ENCODE assay signal across 8 cellular contexts in genomic region chr9:21591221-21592062, GRCh38.
DNase-seq lines count a peak whose midpoint lies in the region; TF ChIP-seq lines count a peak whose summit lies in the region.

No MANE protein-coding gene starts in this region.

- H2AK5ac ChIP-seq in H9 (ENCODE audit: insufficient read length, low read length) = no peak overlapping the region

- no peak overlapping the region for H3K14ac ChIP-seq in H9 (ENCODE audit: insufficient read depth, low read length)

- H2BK5ac ChIP-seq in H9 (ENCODE audit: insufficient read length, low read length) = no peak overlapping the region

- H3K27me3 Mint-ChIP-seq in H9 (ENCODE audit: low read depth) = no peaks in the 10 kb centered on the region

- peaks cover 22 to 24% of the 10 kb centered on the region in 2 experiments for H3K4me1 Mint-ChIP-seq in H9

- intact Hi-C loops in ascending aorta (cut with DNase I) = no loop called here

- H2BK120ac ChIP-seq in H9 (ENCODE audit: low read depth, low read length, poor library complexity, severe bottlenecking) = no peak overlapping the region

- no peak overlapping the region for H2BK20ac ChIP-seq in H9 (ENCODE audit: low read depth, low read length, poor library complexity, severe bottlenecking)

- H3K56ac ChIP-seq in H9 (ENCODE audit: insufficient read length, low read depth, low read length) = no peak overlapping the region

- H3K23me2 ChIP-seq in H9 (ENCODE audit: insufficient read length, low read depth, low read length, poor library complexity, severe bottlenecking) = no peaks in the 10 kb centered on the region

- no peak overlapping the region for H2BK12ac ChIP-seq in H9 (ENCODE audit: insufficient read length, low read depth, low read length)

- H3T11ph ChIP-seq in H9 (ENCODE audit: low read length) = no peak overlapping the region

- no peak overlapping the region for H3K18ac ChIP-seq in H9 (ENCODE audit: insufficient read length, low read depth, low read length)

- H4K5ac ChIP-seq in H9 (ENCODE audit: insufficient read length, low read depth, low read length) = no peak overlapping the region

- H3K4me2 ChIP-seq in H9 (ENCODE audit: insufficient read depth, insufficient read length, low read length) = no peak overlapping the region

- H3K4me1 ChIP-seq in H9 (ENCODE audit: insufficient read depth, low read length) (peaks cover 6% of the 10 kb centered on the region; the same call in 1 of the 2 replicates), ascending aorta (no peaks in the 10 kb centered on the region)

- peak overlapping the region in 1 of 3 experiments; percentile 62; a peak in 3 of 7 replicates for H3K27ac Mint-ChIP-seq in H9

- H2BK15ac ChIP-seq in H9 (ENCODE audit: low read depth, low read length) = no peak overlapping the region

- no peaks in the 10 kb centered on the region for H4K20me1 ChIP-seq in H9 (ENCODE audit: control insufficient read depth, insufficient read depth, insufficient read length)

- TF ChIP-seq CTCF in AG09309 (IDR thresholded peaks at IDR 0.05; ENCODE audit: control insufficient read depth, insufficient read depth, low read depth, low read length, missing control alignments) (no peak), H9 (conservative IDR thresholded peaks at IDR 0.05) (no peak), ascending aorta (IDR thresholded peaks at IDR 0.05) (no peak)

- no peaks in the 10 kb centered on the region for H3K36me3 ChIP-seq in ascending aorta

- H3K9me3 Mint-ChIP-seq in H9 = no peaks in the 10 kb centered on the region

- H3K4me3 Mint-ChIP-seq in H9 = no peak overlapping the region

- H3K27me3 ChIP-seq in H9 (ENCODE audit: insufficient read depth, low read length) (no peaks in the 10 kb centered on the region), ascending aorta (no peaks in the 10 kb centered on the region)

- H3K36me3 Mint-ChIP-seq in H9 (ENCODE audit: insufficient read depth in 1 of 3, low read depth in 3 of 3) = no peaks in the 10 kb centered on the region

- H3K79me2 ChIP-seq in H9 (ENCODE audit: insufficient read depth, low read length) = no peaks in the 10 kb centered on the region

- H4K91ac ChIP-seq in H9 (ENCODE audit: insufficient read length, low read depth, low read length) = no peak overlapping the region

- no peak overlapping the region for H4K8ac ChIP-seq in H9 (replicated peaks; ENCODE audit: insufficient read length, low read depth, low read length)

- no peaks in the 10 kb centered on the region for H3K79me1 ChIP-seq in H9 (ENCODE audit: insufficient read depth, low read depth, low read length, poor library complexity, severe bottlenecking)

- no peak overlapping the region for H3K4ac ChIP-seq in H9 (ENCODE audit: low read depth, low read length)

- H3K27ac ChIP-seq in H9 (ENCODE audit: insufficient read length, low read depth, low read length) = no peak overlapping the region
- H3K27ac ChIP-seq in ascending aorta = no peak overlapping the region

- H3K4me3 ChIP-seq in AG09309 (ENCODE audit: control insufficient read depth, low read depth, low read length) (peak overlapping the region; percentile 12), ascending aorta (no peak overlapping the region)

- H3K9ac ChIP-seq in H9 (ENCODE audit: extremely low read depth, insufficient read length, low read length) = no peak overlapping the region

- H3K9me3 ChIP-seq in H9 (ENCODE audit: control insufficient read depth, low read depth, low read length) (no peaks in the 10 kb centered on the region), ascending aorta (no peaks in the 10 kb centered on the region)

- DNase-seq in AG09309 (ENCODE audit: low read depth) = peak; percentile 97
- DNase-seq in H9 = peak; percentile 72
- peak; percentile 5 for DNase-seq in SIG-M5 (lab: John Stamatoyannopoulos, UW)
- DNase-seq in ascending aorta (ENCODE audit: low spot score in 2 of 2) = peak; percentile 13 to 81
- peak; percentile 94 for DNase-seq in kidney glomerular epithelial cell (lab: John Stamatoyannopoulos, UW)
- peak; percentile 47 to 57 for DNase-seq in stimulated activated CD8-positive, alpha-beta memory T cell treated with anti-CD3 and anti-CD28 coated beads, Interleukin-15, amount 100 ng/mL, for 48 hours (ENCODE audit: low read depth in 2 of 2)
- DNase-seq in NCI-H2196 (lab: John Stamatoyannopoulos, UW; ENCODE audit: unreplicated experiment) = no peak
- DNase-seq in NCI-H1930 (lab: John Stamatoyannopoulos, UW) = no peak

- H3K23ac ChIP-seq in H9 (ENCODE audit: insufficient read length, low read depth, low read length) = no peak overlapping the region

- H2AFZ ChIP-seq in H9 (ENCODE audit: low read length) = no peak overlapping the region

- no CpG with 5 or more reads among the region's 5 CpGs for WGBS in H9 (ENCODE audit: extremely low coverage, insufficient read length, low lambda C conversion rate)

Comparison
In these comparisons a context has a peak if more than half of its experiments do, and no peak if none do; other contexts are left out.
1. DNase-seq: peak in AG09309 (single experiment), H9 (single experiment), SIG-M5 (single experiment), ascending aorta (2 of 2), kidney glomerular epithelial cell (single experiment) and stimulated activated CD8-positive, alpha-beta memory T cell treated with anti-CD3 and anti-CD28 coated beads, Interleukin-15, amount 100 ng/mL, for 48 hours (2 of 2); none in NCI-H2196 (single experiment) and NCI-H1930 (0 of 2).